Comparison of ENCODE assay signal across 8 cellular contexts in genomic region chr19:52028780-52029123, GRCh38. TPM values are rescaled to one million over a fixed set of nuclear protein-coding genes. Genes with fewer than 3 reads are reported as not detected.
DNase-seq lines count a peak whose midpoint lies in the region; ATAC-seq and TF ChIP-seq lines count a peak whose summit lies in the region.

No MANE protein-coding gene starts in this region.

- H3K4me3 ChIP-seq in Caco-2 (ENCODE audit: low read depth, low read length) (peak overlapping the region; percentile 79), endocrine pancreas (ENCODE audit: control insufficient read depth, insufficient read depth, low read length) (peak overlapping the region; percentile 91)

- H3K4me1 Mint-ChIP-seq in Caco-2 (ENCODE audit: low read depth, unreplicated experiment) = peaks cover 17% of the 10 kb centered on the region
- H3K4me1 Mint-ChIP-seq in nephron = peaks cover 19% of the 10 kb centered on the region

- H3K27ac Mint-ChIP-seq in Caco-2 (ENCODE audit: unreplicated experiment) (peak overlapping the region; percentile 93), nephron (peak overlapping the region; percentile 91 to 100 (median 99))

- CTCF ChIA-PET in Caco-2 (lab: Charles Lee) = no interaction called here

- H3K4me1 ChIP-seq in Caco-2 (peaks cover 32% of the 10 kb centered on the region), endocrine pancreas (ENCODE audit: control insufficient read depth, insufficient read depth, low read length) (peaks cover 4% of the 10 kb centered on the region)

- no peaks in the 10 kb centered on the region for H3K27me3 Mint-ChIP-seq in Caco-2 (ENCODE audit: insufficient read depth, unreplicated experiment)
- H3K27me3 Mint-ChIP-seq in nephron (ENCODE audit: low read depth) = no peaks in the 10 kb centered on the region

- peaks cover 46% of the 10 kb centered on the region for H3K9me3 Mint-ChIP-seq in Caco-2 (ENCODE audit: unreplicated experiment)
- peaks cover 71% of the 10 kb centered on the region for H3K9me3 Mint-ChIP-seq in nephron

- no peak for TF ChIP-seq CTCF in Caco-2 (IDR thresholded peaks at IDR 0.05; ENCODE audit: insufficient read depth in 1 of 2, low read depth in 1 of 2, low read length in 1 of 2, severe bottlenecking in 1 of 2, unreplicated experiment in 1 of 2)
- no peak for TF ChIP-seq CTCF in nephron (IDR thresholded peaks at IDR 0.05; ENCODE audit: unreplicated experiment in 3 of 3)
- TF ChIP-seq CTCF in GM20000 (IDR thresholded peaks at IDR 0.05; ENCODE audit: extremely low read depth, missing control alignments) = no peak

- peak overlapping the region; percentile 96 for H3K9ac ChIP-seq in endocrine pancreas (ENCODE audit: control insufficient read depth, insufficient read depth, low read length)

- H3K36me3 Mint-ChIP-seq in Caco-2 (ENCODE audit: insufficient read depth, unreplicated experiment) (peaks cover 51% of the 10 kb centered on the region), nephron (ENCODE audit: low read depth) (peaks cover 93% of the 10 kb centered on the region)

- peaks cover 11% of the 10 kb centered on the region for H3K36me3 ChIP-seq in Caco-2 (ENCODE audit: control insufficient read depth, insufficient read depth, low read length)
- peaks cover 21% of the 10 kb centered on the region for H3K36me3 ChIP-seq in endocrine pancreas (ENCODE audit: control insufficient read depth, insufficient read depth, low read length)

- POLR2A ChIA-PET in Caco-2 (lab: Charles Lee) = interaction anchor here (0.8 kb wide), 1 partner anchor 21 kb away, joined by 5 read pairs; the partner anchor contains the start of gene ZNF615

- H3K27me3 ChIP-seq in Caco-2 (replicated peaks; ENCODE audit: control insufficient read depth, insufficient read depth, low read length) = no peaks in the 10 kb centered on the region
- no peaks in the 10 kb centered on the region for H3K27me3 ChIP-seq in endocrine pancreas (ENCODE audit: control insufficient read depth, insufficient read depth, low read length)

- intact Hi-C loops in Caco-2 (cut with micrococcal nuclease; ENCODE audit: unreplicated experiment) = loop anchor here (1.0 kb wide), 2 partner anchors 20 kb away; partner anchors contain the start of genes ZNF432 and ZNF615

- H3K4me3 Mint-ChIP-seq in Caco-2 (ENCODE audit: unreplicated experiment) (peak overlapping the region; percentile 92), nephron (peak overlapping the region; percentile 89 to 98 (median 92))

- no TSS peak for BruUV-seq in Caco-2 (replicated peaks; lab: Mats Ljungman, UMichigan)

- DNase-seq in Caco-2 = no peak
- DNase-seq in NCI-H748 treated with DMSO at 0.1 percent for 48 hours (lab: John Stamatoyannopoulos, UW) = peak; percentile 78
- no peak for DNase-seq in GM20000 (ENCODE audit: low spot score)
- DNase-seq in EL = no peak

- ATAC-seq in GM21786 (IDR thresholded peaks at IDR 0.05; ENCODE audit: unreplicated experiment) = peak; percentile 17
- ATAC-seq in GM18867 (IDR thresholded peaks at IDR 0.05; ENCODE audit: unreplicated experiment) = no peak

- H3K9me3 ChIP-seq in Caco-2 (peaks cover 58% of the 10 kb centered on the region), endocrine pancreas (ENCODE audit: control insufficient read depth, low read length) (peaks cover 13% of the 10 kb centered on the region)

RNA-seq across cellular contexts. Expression of gene ZNF614, which starts 0.6 kb away (rescaled TPM):
- total RNA-seq in Caco-2 (2022) = 7.8 and 8.7 TPM in 2 replicates

RNA-seq across cellular contexts. Expression of gene ZNF432, which starts 19.9 kb away (rescaled TPM):
- total RNA-seq in Caco-2 (2022) = 7.0 and 10.5 TPM in 2 replicates

RNA-seq across cellular contexts. Expression of gene ZNF615, which starts 20.7 kb away (rescaled TPM):
- 5.2 and 7.1 TPM in 2 replicates for total RNA-seq in Caco-2 (2022)

RNA-seq across cellular contexts. Expression of gene ZNF350, which starts 42.1 kb away (rescaled TPM):
- 2.5 and 2.6 TPM in 2 replicates for total RNA-seq in Caco-2 (2022)
